In genomic region chr1:16489195-16489880, GRCh38 we compare ENCODE assay signal across 17 cellular contexts. TPM values are rescaled to one million over a fixed set of nuclear protein-coding genes. Genes with fewer than 3 reads are reported as not detected.
"Had no signal": no experiment of that assay in that cellular context is flagged by ENCODE, and none has a peak within 500 bp of the region (broad histone marks: within the 10 kb centered on the region; RNA-seq: fewer than 3 reads in every experiment).

No MANE protein-coding gene starts in this region.

RNA-seq across cellular contexts. Expression of gene RNU1-1, which starts 24.7 kb away (rescaled TPM):
- total RNA-seq: myocyte had no signal
- polyA plus RNA-seq: heart right ventricle, lung, mammary epithelial cell had no signal

RNA-seq across cellular contexts. Expression of gene SPATA21, which starts 52.1 kb away (rescaled TPM):
- total RNA-seq: colonic mucosa, dermis microvascular lymphatic vessel endothelial cell, endodermal cell, esophagus mucosa, esophagus squamous epithelium, gastrocnemius medialis, glomerular endothelial cell, heart right ventricle, kidney epithelial cell, left cardiac atrium, left lung, left ventricle myocardium superior, lower leg skin, lung, mammary epithelial cell, mesothelial cell of epicardium, myocyte had no signal
- polyA plus RNA-seq: mammary epithelial cell had no signal
